ENCODE assay signal across 8 cellular contexts in genomic region chr19:43504426-43505185, GRCh38. TPM values are rescaled to one million over a fixed set of nuclear protein-coding genes. Genes with fewer than 3 reads are reported as not detected.
DNase-seq lines count a peak whose midpoint lies in the region; ATAC-seq and TF ChIP-seq lines count a peak whose summit lies in the region.

Gene PHLDB3 (minus strand): TSS chr19:43504746. CDS start chr19:43504118, 628 bp downstream.

- H2AFZ ChIP-seq in neuron (ENCODE audit: low read depth, low read length) = peak within 1 kb of the TSS; percentile 96

- no peaks in the 10 kb centered on the region for H3K9me3 Mint-ChIP-seq in activated CD8-positive, alpha-beta memory T cell treated with anti-CD3 and anti-CD28 coated beads, Interleukin-2, amount 10 ng/mL, durations not matched to agents 7 days and 5 days (ENCODE audit: low read depth)

- no peaks in the 10 kb centered on the region for H3K36me3 ChIP-seq in ES-I3 (ENCODE audit: insufficient read depth, low read length)
- H3K36me3 ChIP-seq in H7 (replicated peaks; ENCODE audit: control insufficient read depth, insufficient read depth, low read length) = no peaks in the 10 kb centered on the region
- peaks cover 5% of the 10 kb centered on the region for H3K36me3 ChIP-seq in neuron (ENCODE audit: insufficient read depth, low read length)

- no peaks in the 10 kb centered on the region for H3K27me3 Mint-ChIP-seq in activated CD8-positive, alpha-beta memory T cell treated with anti-CD3 and anti-CD28 coated beads, Interleukin-2, amount 10 ng/mL, durations not matched to agents 7 days and 5 days

- H3K4me3 ChIP-seq in H7 (ENCODE audit: insufficient read depth, low read depth, low read length) (peak within 1 kb of the TSS; percentile 73), fibroblast of mammary gland (ENCODE audit: control insufficient read depth, low read depth, low read length) (peak within 1 kb of the TSS; percentile 83), neuron (ENCODE audit: low read length) (peak within 1 kb of the TSS; percentile 71)

- H3K27me3 ChIP-seq in H7 (ENCODE audit: control insufficient read depth, insufficient read depth, low read length) = peaks cover 42% of the 10 kb centered on the region
- H3K27me3 ChIP-seq in neuron (ENCODE audit: insufficient read depth, low read length) = no peaks in the 10 kb centered on the region

- DNase-seq in H7 = peak; percentile 81
- DNase-seq in NCI-H1105 treated with DMSO at 0.1 percent for 48 hours (lab: John Stamatoyannopoulos, UW) = peak; percentile 44
- DNase-seq in activated CD8-positive, alpha-beta memory T cell treated with anti-CD3 and anti-CD28 coated beads, Interleukin-2, amount 10 ng/mL, durations not matched to agents 7 days and 5 days = peak; percentile 63
- no peak for DNase-seq in fibroblast of mammary gland (ENCODE audit: low read depth)
- DNase-seq in NAMALWA (ENCODE audit: low spot score) = no peak
- no peak for DNase-seq in foreskin melanocyte

- CTCF ChIA-PET in activated CD8-positive, alpha-beta memory T cell treated with anti-CD3 and anti-CD28 coated beads, Interleukin-2, amount 10 ng/mL, durations not matched to agents 7 days and 5 days (lab: Charles Lee) = interaction anchor here (0.8 to 4.5 kb wide), 15 partner anchors 9 to 90 kb away, joined by 3 to 31 read pairs (median 4); partner anchors contain the start of genes IRGQ, ZNF575 and ZNF576

- peaks cover 14% of the 10 kb centered on the region for H3K36me3 Mint-ChIP-seq in activated CD8-positive, alpha-beta memory T cell treated with anti-CD3 and anti-CD28 coated beads, Interleukin-2, amount 10 ng/mL, durations not matched to agents 7 days and 5 days

- H3K4me1 Mint-ChIP-seq in activated CD8-positive, alpha-beta memory T cell treated with anti-CD3 and anti-CD28 coated beads, Interleukin-2, amount 10 ng/mL, durations not matched to agents 7 days and 5 days = peaks cover 21% of the 10 kb centered on the region

- H3K9me3 ChIP-seq in ES-I3 (ENCODE audit: control insufficient read depth, insufficient read depth, low read length) = no peaks in the 10 kb centered on the region
- H3K9me3 ChIP-seq in neuron (ENCODE audit: low read length) = no peaks in the 10 kb centered on the region

- H3K4me1 ChIP-seq in ES-I3 (ENCODE audit: insufficient read depth, low read length) (peaks cover 3% of the 10 kb centered on the region; the same call in 1 of the 2 replicates), neuron (ENCODE audit: insufficient read depth, low read length) (peaks cover 12% of the 10 kb centered on the region)

- H3K9ac ChIP-seq in ES-I3 (ENCODE audit: low read depth, low read length) = peak within 1 kb of the TSS; percentile 97

- TF ChIP-seq CTCF in fibroblast of mammary gland (conservative IDR thresholded peaks at IDR 0.05; ENCODE audit: control insufficient read depth, insufficient read depth, low read depth, low read length) = no peak

- peak; percentile 54 for ATAC-seq in activated CD8-positive, alpha-beta memory T cell treated with anti-CD3 and anti-CD28 coated beads, Interleukin-2, amount 10 ng/mL, durations not matched to agents 7 days and 5 days

- H3K27ac Mint-ChIP-seq in activated CD8-positive, alpha-beta memory T cell treated with anti-CD3 and anti-CD28 coated beads, Interleukin-2, amount 10 ng/mL, durations not matched to agents 7 days and 5 days = peak within 1 kb of the TSS; percentile 91

- peak within 1 kb of the TSS; percentile 97 for H3K4me3 Mint-ChIP-seq in activated CD8-positive, alpha-beta memory T cell treated with anti-CD3 and anti-CD28 coated beads, Interleukin-2, amount 10 ng/mL, durations not matched to agents 7 days and 5 days

RNA-seq across cellular contexts. Expression of gene PHLDB3, which starts in this region (rescaled TPM):
- 3.5 and 7.9 TPM in 2 replicates for total RNA-seq in H7 (2014; rRNA removed; shearing (Covaris generic))
- total RNA-seq in activated CD8-positive, alpha-beta memory T cell treated with anti-CD3 and anti-CD28 coated beads, Interleukin-2, amount 10 ng/mL, durations not matched to agents 7 days and 5 days = 10 to 100 TPM; 11.0 to 11.2 TPM

Comparison
In these comparisons a context has a peak if more than half of its experiments do, and no peak if none do; other contexts are left out.
1. DNase-seq: peak in H7 (single experiment), NCI-H1105 treated with DMSO at 0.1 percent for 48 hours (single experiment) and activated CD8-positive, alpha-beta memory T cell treated with anti-CD3 and anti-CD28 coated beads, Interleukin-2, amount 10 ng/mL, durations not matched to agents 7 days and 5 days (single experiment); none in fibroblast of mammary gland (single experiment), NAMALWA (single experiment) and foreskin melanocyte (single experiment).
2. Peak in every context shown above with its lines, with median percentiles within 50 percentile points of each other: H3K4me3 ChIP-seq.